9 cellular contexts compared by ENCODE assay signal in genomic region chr19:6551607-6552450, GRCh38. TPM values are rescaled to one million over a fixed set of nuclear protein-coding genes. Genes with fewer than 3 reads are reported as not detected.
DNase-seq lines count a peak whose midpoint lies in the region; ATAC-seq and TF ChIP-seq lines count a peak whose summit lies in the region.
"Had no signal": no experiment of that assay in that cellular context is flagged by ENCODE, and none has a peak within 500 bp of the region (broad histone marks: within the 10 kb centered on the region; RNA-seq: fewer than 3 reads in every experiment).

No MANE protein-coding gene starts in this region.

- H3K4me2 ChIP-seq in OCI-LY3 (ENCODE audit: low read length): peak overlapping the region; percentile 76

- H4K20me1 ChIP-seq in OCI-LY3 (ENCODE audit: insufficient read depth, low read length): no peaks in the 10 kb centered on the region

- H3K36me3 ChIP-seq in OCI-LY3 (replicated peaks; ENCODE audit: low read depth, low read length) (peaks cover 3% of the 10 kb centered on the region), SJCRH30 (no peaks in the 10 kb centered on the region)

- H3K9me3 ChIP-seq in OCI-LY3 (ENCODE audit: insufficient read depth, low read length) (no peaks in the 10 kb centered on the region), SJCRH30 (replicated peaks) (no peaks in the 10 kb centered on the region)

- H2AFZ ChIP-seq in OCI-LY3 (ENCODE audit: low read depth, low read length): peak overlapping the region; percentile 84

- H3K27ac Mint-ChIP-seq in natural killer cell treated with Interleukin-12 subunit alpha and Interleukin-12 subunit beta and Interleukin-15 and Interleukin-18, amount 100 ng/mL, for 72 hours: no peak overlapping the region

- H3K9ac ChIP-seq in OCI-LY3 (ENCODE audit: low read length): peak overlapping the region; percentile 53

- H3K27me3 ChIP-seq in OCI-LY3 (ENCODE audit: low read depth, low read length) (no peaks in the 10 kb centered on the region), SJCRH30 (no peaks in the 10 kb centered on the region)

- no peaks in the 10 kb centered on the region for H3K9me3 Mint-ChIP-seq in natural killer cell treated with Interleukin-12 subunit alpha and Interleukin-12 subunit beta and Interleukin-15 and Interleukin-18, amount 100 ng/mL, for 72 hours

- no peak overlapping the region for H3K4me3 Mint-ChIP-seq in natural killer cell treated with Interleukin-12 subunit alpha and Interleukin-12 subunit beta and Interleukin-15 and Interleukin-18, amount 100 ng/mL, for 72 hours

- H3K27ac ChIP-seq in OCI-LY3 (ENCODE audit: low read length) (no peak overlapping the region), SJCRH30 (no peak overlapping the region)

- TF ChIP-seq CTCF in OCI-LY3 (IDR thresholded peaks at IDR 0.05; ENCODE audit: low read depth, low read length): peak; percentile 74

- H3K4me1 Mint-ChIP-seq in natural killer cell treated with Interleukin-12 subunit alpha and Interleukin-12 subunit beta and Interleukin-15 and Interleukin-18, amount 100 ng/mL, for 72 hours (ENCODE audit: low read depth in 2 of 2): peaks cover 11 to 19% of the 10 kb centered on the region in 2 donors

- no peaks in the 10 kb centered on the region for H3K27me3 Mint-ChIP-seq in natural killer cell treated with Interleukin-12 subunit alpha and Interleukin-12 subunit beta and Interleukin-15 and Interleukin-18, amount 100 ng/mL, for 72 hours

- H3K4me3 ChIP-seq in OCI-LY3 (ENCODE audit: low read length): peak overlapping the region; percentile 62
- no peak overlapping the region for H3K4me3 ChIP-seq in SJCRH30

- no peaks in the 10 kb centered on the region for H3K79me2 ChIP-seq in OCI-LY3 (ENCODE audit: low read length)

- H3K4me1 ChIP-seq in OCI-LY3 (ENCODE audit: low read length) (peaks cover 43% of the 10 kb centered on the region), SJCRH30 (no peaks in the 10 kb centered on the region)

- H3K36me3 Mint-ChIP-seq in natural killer cell treated with Interleukin-12 subunit alpha and Interleukin-12 subunit beta and Interleukin-15 and Interleukin-18, amount 100 ng/mL, for 72 hours: no peaks in the 10 kb centered on the region

- ATAC-seq in GM18907 (IDR thresholded peaks at IDR 0.05; ENCODE audit: unreplicated experiment): peak; percentile 63
- peak; percentile 90 to 92 for ATAC-seq in natural killer cell treated with Interleukin-12 subunit alpha and Interleukin-12 subunit beta and Interleukin-15 and Interleukin-18, amount 100 ng/mL, for 72 hours
- ATAC-seq in HG03095 (IDR thresholded peaks at IDR 0.05; ENCODE audit: unreplicated experiment): no peak

- DNase-seq in activated effector memory CD4-positive, alpha-beta T cell treated with Interleukin-2 at 50 U/mL for 16 hours: peak; percentile 49
- peak; percentile 86 for DNase-seq in natural killer cell treated with Interleukin-12 subunit alpha and Interleukin-12 subunit beta and Interleukin-15 and Interleukin-18, amount 100 ng/mL, for 72 hours (ENCODE audit: low spot score)
- DNase-seq in EL (no peak), SJCRH30 (no peak), DMS79 (lab: John Stamatoyannopoulos, UW) (no peak)

RNA-seq across cellular contexts. Expression of gene TNFSF9, which starts 21.0 kb away (rescaled TPM):
- total RNA-seq in natural killer cell treated with Interleukin-12 subunit alpha and Interleukin-12 subunit beta and Interleukin-15 and Interleukin-18, amount 100 ng/mL, for 72 hours: 1 to 10 TPM; 3.4 to 3.8 TPM
- not detected in 2 replicates for total RNA-seq in SJCRH30 (2014; rRNA removed; shearing (Covaris generic))

RNA-seq across cellular contexts. Expression of gene CD70, which starts 39.1 kb away (rescaled TPM):
- total RNA-seq in natural killer cell treated with Interleukin-12 subunit alpha and Interleukin-12 subunit beta and Interleukin-15 and Interleukin-18, amount 100 ng/mL, for 72 hours: 10 to 100 TPM; 10.6 to 26.1 TPM
- total RNA-seq in SJCRH30 (2014; rRNA removed; shearing (Covaris generic)): not detected in 2 replicates

RNA-seq across cellular contexts. Expression of gene TUBB4A, which starts 49.7 kb away (rescaled TPM):
- total RNA-seq in natural killer cell treated with Interleukin-12 subunit alpha and Interleukin-12 subunit beta and Interleukin-15 and Interleukin-18, amount 100 ng/mL, for 72 hours: 1 to 10 TPM; 1.4 to 3.2 TPM
- not detected in 2 replicates for total RNA-seq in SJCRH30 (2014; rRNA removed; shearing (Covaris generic))
- total RNA-seq: LHCN-M2 had no signal

Comparison
In these comparisons a context has a peak if more than half of its experiments do, and no peak if none do; other contexts are left out.
1. DNase-seq: peak in activated effector memory CD4-positive, alpha-beta T cell treated with Interleukin-2 at 50 U/mL for 16 hours (single experiment) and natural killer cell treated with Interleukin-12 subunit alpha and Interleukin-12 subunit beta and Interleukin-15 and Interleukin-18, amount 100 ng/mL, for 72 hours (single experiment); none in EL (single experiment), SJCRH30 (0 of 2) and DMS79 (single experiment).
2. RNA of gene CD70, which starts 39.1 kb away (total RNA-seq): 10.6 to 26.1 TPM in natural killer cell treated with Interleukin-12 subunit alpha and Interleukin-12 subunit beta and Interleukin-15 and Interleukin-18, amount 100 ng/mL, for 72 hours; not detected in SJCRH30; every median in the first group is over 10 times any median in the second.